ENCODE assay signal across 17 cellular contexts in the genomic region with DNA sequence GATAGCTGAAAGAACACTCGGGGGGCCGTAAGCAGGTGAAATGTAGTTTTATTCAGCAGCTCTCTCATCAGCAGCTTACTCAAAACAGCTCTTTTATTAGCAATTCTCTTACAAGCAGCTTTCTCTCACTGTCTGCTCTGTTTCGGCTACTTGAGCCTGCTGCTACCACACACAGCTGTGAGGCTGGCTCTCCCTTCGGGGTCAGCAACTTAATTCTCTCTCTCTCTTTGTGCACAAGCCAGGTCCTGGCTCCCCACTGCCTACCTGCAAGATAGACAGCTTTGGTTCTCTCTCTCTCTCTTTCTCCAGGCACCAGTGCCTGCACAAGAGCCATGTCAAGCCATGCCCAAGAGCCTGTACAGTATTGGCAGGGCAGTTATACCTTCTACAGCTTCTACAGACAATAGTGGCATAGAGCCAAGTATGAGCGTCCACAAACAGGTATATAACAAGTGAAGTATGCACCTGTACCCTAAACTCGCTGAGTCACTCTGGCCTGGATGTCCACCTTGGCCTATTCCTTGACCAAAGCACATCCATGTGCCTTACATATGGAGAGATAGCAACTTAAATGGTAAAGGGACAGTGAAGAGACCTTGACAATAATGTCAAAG.
"Had no signal": no experiment of that assay in that cellular context is flagged by ENCODE, and none has a peak within 500 bp of the region (broad histone marks: within the 10 kb centered on the region; RNA-seq: fewer than 3 reads in every experiment).

No MANE protein-coding gene starts in this region.

- H2AFZ ChIP-seq: parathyroid adenoma had no signal

- H3K4me1 ChIP-seq: breast epithelium, parathyroid adenoma, testis had no signal

- H3K4me3 Mint-ChIP-seq: activated CD8-positive, alpha-beta T cell treated with anti-CD3 and anti-CD28 coated beads, Interleukin-2, amount 10 ng/mL, durations not matched to agents 7 days and 5 days; activated T-helper 1 cell treated with anti-CD3 and anti-CD28 coated beads, Interleukin-12 subunit alpha, Interleukin-12 subunit beta, Interleukin-2, Interleukin-4 antibody, amounts not matched to agents 30 ng/mL and 10 ng/mL and 1 ng/mL, durations not matched to agents 14 hours and 24 hours and 36 hours; neural crest cell; stimulated activated naive CD8-positive, alpha-beta T cell treated with anti-CD3 and anti-CD28 coated beads, Interleukin-15, amount 100 ng/mL, for 72 hours had no signal

- H3K9ac ChIP-seq: parathyroid adenoma had no signal

- H3K79me2 ChIP-seq: parathyroid adenoma had no signal

- H3K9me3 ChIP-seq: testis had no signal

- H3K27ac ChIP-seq: breast epithelium, foreskin keratinocyte, parathyroid adenoma, testis, WERI-Rb-1 had no signal

- H3K4me3 ChIP-seq: breast epithelium, testis had no signal

- H3K36me3 ChIP-seq: breast epithelium, WERI-Rb-1 had no signal

- H3K4me1 Mint-ChIP-seq: stimulated activated naive CD8-positive, alpha-beta T cell treated with anti-CD3 and anti-CD28 coated beads, Interleukin-15, amount 100 ng/mL, for 72 hours had no signal

- H3K27me3 ChIP-seq: breast epithelium, testis had no signal

- H3K27ac Mint-ChIP-seq: activated CD8-positive, alpha-beta T cell treated with anti-CD3 and anti-CD28 coated beads, Interleukin-2, amount 10 ng/mL, durations not matched to agents 7 days and 5 days; activated T-helper 1 cell treated with anti-CD3 and anti-CD28 coated beads, Interleukin-12 subunit alpha, Interleukin-12 subunit beta, Interleukin-2, Interleukin-4 antibody, amounts not matched to agents 30 ng/mL and 10 ng/mL and 1 ng/mL, durations not matched to agents 14 hours and 24 hours and 36 hours; stimulated activated naive CD8-positive, alpha-beta T cell treated with anti-CD3 and anti-CD28 coated beads, Interleukin-15, amount 100 ng/mL, for 72 hours had no signal

- H3K9me3 Mint-ChIP-seq: activated T-helper 1 cell treated with anti-CD3 and anti-CD28 coated beads, Interleukin-12 subunit alpha, Interleukin-12 subunit beta, Interleukin-2, Interleukin-4 antibody, amounts not matched to agents 30 ng/mL and 10 ng/mL and 1 ng/mL, durations not matched to agents 14 hours and 24 hours and 36 hours; neural crest cell; stimulated activated naive CD8-positive, alpha-beta T cell treated with anti-CD3 and anti-CD28 coated beads, Interleukin-15, amount 100 ng/mL, for 72 hours had no signal

- DNase-seq: activated CD4-positive, alpha-beta T cell treated with anti-CD3 and anti-CD28 coated beads for 4 hours; activated CD8-positive, alpha-beta memory T cell treated with anti-CD3 and anti-CD28 coated beads, Interleukin-2, amount 50 U/mL, for 48 hours; activated CD8-positive, alpha-beta T cell treated with anti-CD3 and anti-CD28 coated beads, Interleukin-2, amount 10 ng/mL, durations not matched to agents 7 days and 5 days; activated naive CD4-positive, alpha-beta T cell; aorta; foreskin keratinocyte; head of caudate nucleus; left cardiac atrium; stimulated activated CD4-positive, alpha-beta T cell treated with anti-CD3 and anti-CD28 coated beads, Interleukin-15, amount 100 ng/mL, for 24 hours; stimulated activated CD4-positive, alpha-beta T cell treated with anti-CD3 and anti-CD28 coated beads, Interleukin-4, amount 100 ng/mL, for 24 hours; stimulated activated naive CD8-positive, alpha-beta T cell treated with anti-CD3 and anti-CD28 coated beads, Interleukin-15, amount 100 ng/mL, for 72 hours; testis; WERI-Rb-1 had no signal

- ATAC-seq: activated CD8-positive, alpha-beta T cell treated with anti-CD3 and anti-CD28 coated beads, Interleukin-2, amount 10 ng/mL, durations not matched to agents 7 days and 5 days; foreskin keratinocyte; left cardiac atrium; stimulated activated naive CD8-positive, alpha-beta T cell treated with anti-CD3 and anti-CD28 coated beads, Interleukin-15, amount 100 ng/mL, for 72 hours had no signal
